Comparison of ENCODE assay signal across 1 cellular context in genomic region chr10:7792541-7792940, GRCh38.
TF ChIP-seq lines count a peak whose summit lies in the region.

No MANE protein-coding gene starts in this region.

TF ChIP-seq in GM23338, 12 proteins besides CTCF, POLR2A, EP300 and RAD21:
- TF ChIP-seq ETS1 (IDR thresholded peaks at IDR 0.05) (no peak), ZNF331 (CRISPR knock-in tag; IDR thresholded peaks at IDR 0.05; ENCODE audit: low read depth) (no peak), STAT1 (IDR thresholded peaks at IDR 0.05; ENCODE audit: unreplicated experiment) (no peak), POLR2AphosphoS5 (IDR thresholded peaks at IDR 0.05; ENCODE audit: low read depth) (no peak), CREB1 (CRISPR knock-in tag; IDR thresholded peaks at IDR 0.05; ENCODE audit: low read depth) (no peak), REST (IDR thresholded peaks at IDR 0.05; ENCODE audit: unreplicated experiment) (no peak)
